In the genomic region with DNA sequence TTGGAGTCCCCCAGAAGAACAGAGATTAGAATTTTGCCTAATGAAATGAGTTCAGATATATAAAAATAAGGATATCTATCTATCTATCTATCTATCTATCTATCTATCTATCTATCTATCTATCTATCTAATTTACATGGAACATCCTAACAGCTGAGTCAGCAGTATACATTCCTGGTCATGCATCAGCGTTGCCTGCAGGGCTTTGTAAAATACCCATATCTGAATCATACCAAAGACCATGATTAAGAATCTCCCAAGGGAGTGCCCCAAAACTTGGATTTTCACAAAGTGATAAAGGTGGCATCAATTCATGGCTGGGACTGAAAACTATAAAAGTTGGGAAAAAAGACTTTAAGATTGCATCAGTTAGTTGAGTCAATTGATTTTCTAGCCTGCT, we compare ENCODE assay signal across 18 cellular contexts. TPM values are rescaled to one million over a fixed set of nuclear protein-coding genes. Genes with fewer than 3 reads are reported as not detected.
DNase-seq lines count a peak whose midpoint lies in the region; ATAC-seq and TF ChIP-seq lines count a peak whose summit lies in the region.
"Had no signal": no experiment of that assay in that cellular context is flagged by ENCODE, and none has a peak within 500 bp of the region (broad histone marks: within the 10 kb centered on the region; RNA-seq: fewer than 3 reads in every experiment).

No MANE protein-coding gene starts in this region.

- H3K79me1 ChIP-seq in IMR-90 (ENCODE audit: low read depth in 1 of 2, low read length in 2 of 2), result no peaks in the 10 kb centered on the region

- BruUV-seq in IMR-90 (replicated peaks; lab: Mats Ljungman, UMichigan), result no TSS peak

- no peak overlapping the region for H3K4me2 ChIP-seq in IMR-90 (ENCODE audit: low read depth, low read length)

- H2BK20ac ChIP-seq in IMR-90 (ENCODE audit: low read depth, low read length), result no peak overlapping the region

- H3K4ac ChIP-seq in IMR-90 (ENCODE audit: low read depth, low read length), result no peak overlapping the region

- peak; percentile 8 for DNase-seq in HPDE6-E6E7 (ENCODE audit: extremely low spot score)
- DNase-seq in IMR-90, result no peak
- no peak for DNase-seq in RWPE2 (ENCODE audit: low spot score)
- DNase-seq in epithelial cell of esophagus (ENCODE audit: low read depth), result peak; percentile 72
- DNase-seq in GDM1 (lab: John Stamatoyannopoulos, UW), result no peak
- no peak for DNase-seq in cardiac septum (ENCODE audit: low spot score)
- DNase-seq in kidney tubule cell (ENCODE audit: low spot score), result no peak
- no peak for DNase-seq in esophagus squamous epithelium (lab: John Stamatoyannopoulos, UW)
- DNase-seq: BE2C; CD8-positive, alpha-beta T cell; COR-L47; DMS153; DMS79 treated with DMSO at 0.1 percent for 48 hours; EL had no signal

- POLR2A ChIA-PET in IMR-90 (lab: Charles Lee; ENCODE audit: unreplicated experiment), result no interaction called here

- H4K8ac ChIP-seq in IMR-90 (ENCODE audit: low read depth in 2 of 2, low read length in 2 of 2), result no peak overlapping the region

- no peak overlapping the region for H2BK120ac ChIP-seq in IMR-90 (ENCODE audit: low read depth, low read length)

- intact Hi-C loops in IMR-90 (cut with micrococcal nuclease) (no loop called here), cardiac septum (cut with DNase I) (no loop called here), esophagus squamous epithelium (cut with DNase I) (no loop called here)

- in situ Hi-C loops in IMR-90 (cut with MboI; ENCODE audit: low sequenced_read_pairs), result no loop called here

- H3K27me3 ChIP-seq in IMR-90 (ENCODE audit: control insufficient read depth, insufficient read depth, low read length) (no peaks in the 10 kb centered on the region), RWPE2 (ENCODE audit: insufficient read depth, poor library complexity, severe bottlenecking) (no peaks in the 10 kb centered on the region), esophagus squamous epithelium (no peaks in the 10 kb centered on the region)
- H3K27me3 ChIP-seq: BE2C had no signal

- H3K36me3 ChIP-seq in IMR-90 (ENCODE audit: control insufficient read depth, insufficient read depth, low read length) (no peaks in the 10 kb centered on the region), RWPE2 (ENCODE audit: low read depth) (no peaks in the 10 kb centered on the region), esophagus squamous epithelium (no peaks in the 10 kb centered on the region)
- H3K36me3 ChIP-seq: BE2C had no signal

- no peak for ATAC-seq in IMR-90 (ENCODE audit: low read depth)
- ATAC-seq in RWPE2 (ENCODE audit: low read depth), result peak; percentile 68
- ATAC-seq: CD8-positive, alpha-beta T cell; HCT116 had no signal

- H3K27ac ChIP-seq in IMR-90 (ENCODE audit: insufficient read depth, low read length) (no peak overlapping the region), RWPE2 (ENCODE audit: poor library complexity, severe bottlenecking) (no peak overlapping the region), esophagus squamous epithelium (no peak overlapping the region)
- H3K27ac ChIP-seq: C4-2B, HL-60 had no signal

- TF ChIP-seq POLR2A in IMR-90 (IDR thresholded peaks at IDR 0.05; ENCODE audit: low read depth, low read length) (no peak), esophagus squamous epithelium (IDR thresholded peaks at IDR 0.05) (no peak)

- no peak overlapping the region for H3K14ac ChIP-seq in IMR-90 (replicated peaks; ENCODE audit: low read depth, low read length)

- H3K4me1 ChIP-seq in IMR-90 (ENCODE audit: control insufficient read depth, insufficient read depth, low read length) (no peaks in the 10 kb centered on the region), RWPE2 (ENCODE audit: insufficient read depth, poor library complexity, severe bottlenecking) (peaks cover 4% of the 10 kb centered on the region), esophagus squamous epithelium (no peaks in the 10 kb centered on the region)
- H3K4me1 ChIP-seq: BE2C had no signal

- CTCF ChIA-PET in IMR-90 (lab: Yijun Ruan, JAX), result no interaction called here

- H4K5ac ChIP-seq in IMR-90 (ENCODE audit: low read depth, low read length), result no peak overlapping the region

- H3K18ac ChIP-seq in IMR-90 (ENCODE audit: low read depth, low read length), result no peak overlapping the region

- H3K9me3 ChIP-seq in IMR-90 (ENCODE audit: control insufficient read depth, insufficient read depth, low read length), result peaks cover 4% of the 10 kb centered on the region; the same call in 1 of the 2 replicates
- peaks cover 3% of the 10 kb centered on the region for H3K9me3 ChIP-seq in RWPE2 (ENCODE audit: severe bottlenecking)
- no peaks in the 10 kb centered on the region for H3K9me3 ChIP-seq in esophagus squamous epithelium
- H3K9me3 ChIP-seq: BE2C had no signal

- H3K9me1 ChIP-seq in IMR-90 (ENCODE audit: insufficient read depth, low read length), result no peaks in the 10 kb centered on the region

- H3K4me3 ChIP-seq in IMR-90 (ENCODE audit: insufficient read depth, low read depth, low read length) (no peak overlapping the region), RWPE2 (ENCODE audit: severe bottlenecking) (no peak overlapping the region), epithelial cell of esophagus (ENCODE audit: low read length) (no peak overlapping the region), esophagus squamous epithelium (no peak overlapping the region)

- no peak overlapping the region for H2AK9ac ChIP-seq in IMR-90 (replicated peaks; ENCODE audit: low read depth, low read length, poor library complexity)

- no peak overlapping the region for H4K91ac ChIP-seq in IMR-90 (ENCODE audit: insufficient read depth, low read depth, low read length)

- TF ChIP-seq CTCF in IMR-90 (conservative IDR thresholded peaks at IDR 0.05; ENCODE audit: low read depth, low read length) (no peak), RWPE2 (IDR thresholded peaks at IDR 0.05; ENCODE audit: poor library complexity, severe bottlenecking) (no peak), epithelial cell of esophagus (IDR thresholded peaks at IDR 0.05; ENCODE audit: insufficient read depth, low read depth, low read length, missing control alignments) (no peak), esophagus squamous epithelium (IDR thresholded peaks at IDR 0.05) (no peak)

- H3K56ac ChIP-seq in IMR-90 (ENCODE audit: extremely low read depth, insufficient read depth, low read length), result no peak overlapping the region

- H3K23ac ChIP-seq in IMR-90 (ENCODE audit: low read depth, low read length), result no peak overlapping the region

- no peak overlapping the region for H2BK15ac ChIP-seq in IMR-90 (ENCODE audit: low read depth, low read length)

- H2AK5ac ChIP-seq in IMR-90 (ENCODE audit: low read depth, low read length), result no peak overlapping the region

- H2BK5ac ChIP-seq in IMR-90 (ENCODE audit: low read depth, low read length, poor library complexity, severe bottlenecking), result no peak overlapping the region

- no peak for TF ChIP-seq RAD21 in IMR-90 (IDR thresholded peaks at IDR 0.05; ENCODE audit: low read length)

- dilution Hi-C loops in IMR-90 (cut with HindIII; ENCODE audit: low sequenced_read_pairs, unreplicated experiment), result no loop called here

- no peak overlapping the region for H2AFZ ChIP-seq in IMR-90 (replicated peaks; ENCODE audit: low read length, poor library complexity)

- H3K9ac ChIP-seq in IMR-90 (ENCODE audit: low read depth, low read length), result no peak overlapping the region

- WGBS in IMR-90 (ENCODE audit: extremely low coverage in 2 of 2, insufficient read length in 1 of 2), 2 experiments, result no CpG with 5 or more reads among the region's 1 CpG
- WGBS in esophagus squamous epithelium, 2 donors, result 20 to 60% methylated on average over 1 of the region's 1 CpG

- H4K20me1 ChIP-seq in IMR-90 (ENCODE audit: insufficient read depth, low read length), result no peaks in the 10 kb centered on the region

TF ChIP-seq in IMR-90, 13 proteins besides CTCF, POLR2A, EP300 and RAD21:
- TF ChIP-seq FOS (IDR thresholded peaks at IDR 0.05; ENCODE audit: low read depth, low read length) (no peak), MAFK (IDR thresholded peaks at IDR 0.05; ENCODE audit: low read depth, low read length) (peak; percentile 95)

RNA-seq across cellular contexts. Expression of a gene that starts 32.7 kb away (rescaled TPM):
- total RNA-seq in IMR-90 (2012; rRNA removed) (not detected in 2 replicates), cardiac septum (not detected), esophagus squamous epithelium (not detected)
- polyA plus RNA-seq in IMR-90 (2012; rRNA removed), result not detected in 2 replicates
- polyA plus RNA-seq in IMR-90 (2012; cell fraction: cytosol; rRNA removed), result not detected in 2 replicates
- not detected in 2 replicates for polyA plus RNA-seq in IMR-90 (2012; cell fraction: nucleus; rRNA removed; ENCODE audit: low replicate concordance)
- total RNA-seq: CD8-positive, alpha-beta T cell had no signal
- polyA plus RNA-seq: AG04450 had no signal

Comparison
In these comparisons a context has a peak if more than half of its experiments do, and no peak if none do; other contexts are left out.
1. DNase-seq: peak in HPDE6-E6E7 (single experiment) and epithelial cell of esophagus (single experiment); none in IMR-90 (single experiment), RWPE2 (single experiment), GDM1 (single experiment), cardiac septum (single experiment), kidney tubule cell (single experiment) and esophagus squamous epithelium (single experiment).